ENCODE assay signal across 9 cellular contexts in the genomic region with DNA sequence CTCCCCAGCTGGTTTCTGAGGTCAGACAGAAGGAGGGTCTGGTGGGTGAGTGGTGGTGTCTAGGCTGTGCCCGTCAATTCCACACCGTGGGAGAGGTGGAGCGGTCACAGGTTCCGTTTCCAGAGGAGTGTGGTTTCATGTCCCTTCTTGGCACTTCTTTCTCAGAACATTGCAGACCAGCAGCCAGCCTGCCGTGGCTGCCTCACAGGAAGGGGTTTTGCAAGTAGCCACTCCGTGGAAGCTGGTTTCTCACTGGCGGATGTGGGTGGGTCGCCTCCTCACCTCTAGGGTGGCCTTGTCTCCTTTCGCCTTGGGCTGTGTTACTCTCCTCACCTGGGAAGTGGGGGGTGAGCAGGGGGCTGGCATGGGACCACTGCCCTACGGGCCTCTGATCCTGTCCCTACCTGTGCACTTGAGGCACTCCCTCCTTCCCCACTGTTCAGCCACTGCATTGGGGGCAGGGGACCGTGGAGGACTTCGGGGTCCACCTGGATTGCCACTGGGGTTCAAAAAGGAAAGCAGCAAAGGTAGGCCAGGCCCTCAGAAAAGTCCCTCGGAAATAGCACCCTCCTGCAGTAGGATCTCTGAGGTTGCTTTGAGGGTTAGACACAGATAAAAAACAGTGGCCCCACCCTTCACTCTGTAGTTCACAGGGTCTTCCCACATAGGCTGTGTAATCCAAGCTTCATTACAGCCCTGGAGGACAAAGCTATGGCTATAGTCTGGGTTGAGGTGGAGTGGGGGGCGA. TPM values are rescaled to one million over a fixed set of nuclear protein-coding genes. Genes with fewer than 3 reads are reported as not detected.
DNase-seq lines count a peak whose midpoint lies in the region; ATAC-seq and TF ChIP-seq lines count a peak whose summit lies in the region.
"Had no signal": no experiment of that assay in that cellular context is flagged by ENCODE, and none has a peak within 500 bp of the region (broad histone marks: within the 10 kb centered on the region; RNA-seq: fewer than 3 reads in every experiment).

No MANE protein-coding gene starts in this region.

- POLR2A ChIA-PET in activated CD4-positive, alpha-beta T cell treated with anti-CD3 and anti-CD28 coated beads, Interleukin-2, amount 10 ng/mL, durations not matched to agents 7 days and 5 days (lab: Charles Lee) = no interaction called here

- H3K4me1 ChIP-seq in testis = peaks cover 53% of the 10 kb centered on the region

- H3K4me1 Mint-ChIP-seq in activated CD4-positive, alpha-beta T cell treated with anti-CD3 and anti-CD28 coated beads, Interleukin-2, amount 10 ng/mL, durations not matched to agents 7 days and 5 days = peaks cover 99% of the 10 kb centered on the region

- H3K9me3 Mint-ChIP-seq in activated CD4-positive, alpha-beta T cell treated with anti-CD3 and anti-CD28 coated beads, Interleukin-2, amount 10 ng/mL, durations not matched to agents 7 days and 5 days = no peaks in the 10 kb centered on the region

- H3K27me3 ChIP-seq in testis = no peaks in the 10 kb centered on the region

- ATAC-seq in GM21529 (IDR thresholded peaks at IDR 0.05; ENCODE audit: unreplicated experiment) (no peak), HG02642 (IDR thresholded peaks at IDR 0.05; ENCODE audit: poor library complexity, unreplicated experiment) (no peak), HG02852 (IDR thresholded peaks at IDR 0.05; ENCODE audit: unreplicated experiment) (no peak)

- no peak overlapping the region for H3K4me3 ChIP-seq in testis

- H3K27ac Mint-ChIP-seq in activated CD4-positive, alpha-beta T cell treated with anti-CD3 and anti-CD28 coated beads, Interleukin-2, amount 10 ng/mL, durations not matched to agents 7 days and 5 days = peak overlapping the region; percentile 89

- peak overlapping the region; percentile 64 for H3K4me3 Mint-ChIP-seq in activated CD4-positive, alpha-beta T cell treated with anti-CD3 and anti-CD28 coated beads, Interleukin-2, amount 10 ng/mL, durations not matched to agents 7 days and 5 days

- DNase-seq in activated CD4-positive, alpha-beta T cell treated with anti-CD3 and anti-CD28 coated beads, Interleukin-2, amount 10 ng/mL, durations not matched to agents 7 days and 5 days = peak; percentile 78
- peak; percentile 60 to 68 for DNase-seq in erythroblast (lab: John Stamatoyannopoulos, UW)
- peak; percentile 39 for DNase-seq in stimulated activated CD8-positive, alpha-beta memory T cell treated with anti-CD3 and anti-CD28 coated beads, Interleukin-4, amount 100 ng/mL, for 24 hours (ENCODE audit: low read depth)
- no peak for DNase-seq in testis
- DNase-seq: NCI-H1930 had no signal

- intact Hi-C loops in testis (cut with DNase I; ENCODE audit: low total_unique reads) = no loop called here

- H3K9me3 ChIP-seq in KOPT-K1 (ENCODE audit: insufficient read depth, low read length, poor library complexity, severe bottlenecking) (no peaks in the 10 kb centered on the region), testis (no peaks in the 10 kb centered on the region)

- H3K36me3 ChIP-seq in KOPT-K1 (ENCODE audit: insufficient read depth, low read length) = peaks cover 26% of the 10 kb centered on the region
- H3K36me3 ChIP-seq in testis (ENCODE audit: low read depth, missing control alignments) = no peaks in the 10 kb centered on the region

- WGBS in testis, 2 donors = 85 to 88% methylated on average over 3 to 14 of the region's 14 CpGs

- H3K36me3 Mint-ChIP-seq in activated CD4-positive, alpha-beta T cell treated with anti-CD3 and anti-CD28 coated beads, Interleukin-2, amount 10 ng/mL, durations not matched to agents 7 days and 5 days (ENCODE audit: low read depth) = peaks cover 84% of the 10 kb centered on the region

- H3K27ac ChIP-seq in KOPT-K1 (ENCODE audit: low read depth, low read length, poor library complexity, severe bottlenecking) = peak overlapping the region; percentile 48
- H3K27ac ChIP-seq in testis = peak overlapping the region in 1 of 2 donors; percentile 48

- TF ChIP-seq POLR2A in erythroblast (IDR thresholded peaks at IDR 0.05; ENCODE audit: low read length) = no peak
- TF ChIP-seq POLR2A in testis (IDR thresholded peaks at IDR 0.05) = no peak

- CTCF ChIA-PET in activated CD4-positive, alpha-beta T cell treated with anti-CD3 and anti-CD28 coated beads, Interleukin-2, amount 10 ng/mL, durations not matched to agents 7 days and 5 days (lab: Charles Lee) = interaction anchor here (0.7 to 7.9 kb wide), 14 partner anchors 10 to 80 kb away, joined by 3 to 58 read pairs (median 5); partner anchors contain the start of gene PRXL2A

- TF ChIP-seq CTCF in testis (IDR thresholded peaks at IDR 0.05) = no peak

- no peaks in the 10 kb centered on the region for H3K27me3 Mint-ChIP-seq in activated CD4-positive, alpha-beta T cell treated with anti-CD3 and anti-CD28 coated beads, Interleukin-2, amount 10 ng/mL, durations not matched to agents 7 days and 5 days

RNA-seq across cellular contexts. Expression of gene TSPAN14, which starts 33.9 kb away (rescaled TPM):
- total RNA-seq in activated CD4-positive, alpha-beta T cell treated with anti-CD3 and anti-CD28 coated beads, Interleukin-2, amount 10 ng/mL, durations not matched to agents 7 days and 5 days = 100 to 1,000 TPM; 127 to 143 TPM
- total RNA-seq in testis = 10 to 100 TPM; 61.4 to 64.6 TPM
- polyA plus RNA-seq in testis (ENCODE audit: insufficient read depth, low read depth, low replicate concordance) = 59.1 TPM

RNA-seq across cellular contexts. Expression of gene SH2D4B, which starts 49.7 kb away (rescaled TPM):
- under 1 TPM; 0.07 to 0.10 TPM for total RNA-seq in activated CD4-positive, alpha-beta T cell treated with anti-CD3 and anti-CD28 coated beads, Interleukin-2, amount 10 ng/mL, durations not matched to agents 7 days and 5 days
- total RNA-seq in testis = 1 to 10 TPM in 1 of 2 donors, under 1 TPM in 1; 0.55 to 1.1 TPM
- polyA plus RNA-seq in testis (ENCODE audit: insufficient read depth, low read depth, low replicate concordance) = 0.22 TPM
